ENCODE assay signal across 1 cellular context in the genomic region with DNA sequence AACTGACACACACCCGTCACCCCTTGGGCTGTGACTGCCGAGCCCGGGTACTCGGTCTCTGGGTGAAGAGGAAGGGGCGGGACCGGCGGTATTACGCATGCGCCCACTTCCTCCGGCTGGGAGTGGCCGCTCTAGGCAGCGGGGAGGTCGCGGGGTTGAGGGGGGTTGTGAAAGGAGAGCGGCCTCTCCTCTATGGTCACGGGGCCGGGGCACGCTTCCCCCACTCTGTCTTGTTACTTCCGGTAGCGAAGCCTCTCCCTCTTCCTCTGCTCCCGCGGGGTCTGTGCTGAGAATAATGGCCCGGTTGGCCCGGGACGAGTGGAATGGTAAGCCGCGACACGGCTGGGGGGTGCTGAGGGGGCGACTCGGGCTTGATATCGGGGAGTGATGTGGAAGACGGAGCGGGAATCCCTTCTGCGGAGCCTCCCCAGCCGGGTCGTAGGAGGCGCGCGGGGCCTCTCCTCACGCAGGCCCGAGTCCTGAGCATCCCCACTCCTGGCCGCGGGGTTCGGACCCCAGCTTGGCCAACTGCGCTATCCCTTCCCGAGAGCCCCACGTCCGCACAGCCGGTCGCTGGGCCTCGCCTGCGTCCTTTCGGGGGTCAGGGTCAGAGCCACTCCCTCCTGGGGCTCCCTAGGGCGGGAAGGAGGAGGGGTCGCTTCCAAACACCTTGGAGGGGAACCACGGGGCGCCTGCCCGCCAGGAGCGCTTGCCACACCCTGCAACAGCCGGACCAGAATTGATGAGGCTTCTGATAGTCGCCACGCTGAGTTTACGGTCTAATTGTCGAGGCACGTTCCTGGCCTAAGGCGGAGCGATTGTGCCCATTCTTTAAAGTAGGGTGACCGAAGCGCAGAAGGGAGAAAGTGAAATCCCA.
TF ChIP-seq lines count a peak whose summit lies in the region.

A gene with protein sequence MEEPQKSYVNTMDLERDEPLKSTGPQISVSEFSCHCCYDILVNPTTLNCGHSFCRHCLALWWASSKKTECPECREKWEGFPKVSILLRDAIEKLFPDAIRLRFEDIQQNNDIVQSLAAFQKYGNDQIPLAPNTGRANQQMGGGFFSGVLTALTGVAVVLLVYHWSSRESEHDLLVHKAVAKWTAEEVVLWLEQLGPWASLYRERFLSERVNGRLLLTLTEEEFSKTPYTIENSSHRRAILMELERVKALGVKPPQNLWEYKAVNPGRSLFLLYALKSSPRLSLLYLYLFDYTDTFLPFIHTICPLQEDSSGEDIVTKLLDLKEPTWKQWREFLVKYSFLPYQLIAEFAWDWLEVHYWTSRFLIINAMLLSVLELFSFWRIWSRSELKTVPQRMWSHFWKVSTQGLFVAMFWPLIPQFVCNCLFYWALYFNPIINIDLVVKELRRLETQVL (plus strand): TSS at position 259 of the 877 bp plus-strand sequence. CDS start 11,396 bp downstream, outside the sequence.

TF ChIP-seq in H1, 55 proteins besides CTCF, POLR2A, EP300 and RAD21:
- TF ChIP-seq EGR1 (IDR thresholded peaks at IDR 0.05; ENCODE audit: borderline replicate concordance, low read depth, low read length) = peak; percentile 70
- TF ChIP-seq, protein P1, sequence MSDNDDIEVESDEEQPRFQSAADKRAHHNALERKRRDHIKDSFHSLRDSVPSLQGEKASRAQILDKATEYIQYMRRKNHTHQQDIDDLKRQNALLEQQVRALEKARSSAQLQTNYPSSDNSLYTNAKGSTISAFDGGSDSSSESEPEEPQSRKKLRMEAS (IDR thresholded peaks at IDR 0.05) = peak; percentile 45; the same call in 1 of the 2 replicates
- TF ChIP-seq KDM5A (IDR thresholded peaks at IDR 0.05; ENCODE audit: low read length) = 0 out of 2 replicates have a peak, but pooled peaks have one; percentile 30
- TF ChIP-seq, protein P2, sequence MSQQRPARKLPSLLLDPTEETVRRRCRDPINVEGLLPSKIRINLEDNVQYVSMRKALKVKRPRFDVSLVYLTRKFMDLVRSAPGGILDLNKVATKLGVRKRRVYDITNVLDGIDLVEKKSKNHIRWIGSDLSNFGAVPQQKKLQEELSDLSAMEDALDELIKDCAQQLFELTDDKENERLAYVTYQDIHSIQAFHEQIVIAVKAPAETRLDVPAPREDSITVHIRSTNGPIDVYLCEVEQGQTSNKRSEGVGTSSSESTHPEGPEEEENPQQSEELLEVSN (IDR thresholded peaks at IDR 0.05) = 0 out of 2 replicates have a peak, but pooled peaks have one; percentile 31
- no peak for TF ChIP-seq RFX5 (IDR thresholded peaks at IDR 0.05; ENCODE audit: borderline replicate concordance, low read depth, low read length)
- peak; percentile 68; the same call in 1 of the 2 replicates for TF ChIP-seq SP1 (IDR thresholded peaks at IDR 0.05; ENCODE audit: low read depth, low read length)
- peak; percentile 66 for TF ChIP-seq CREB1 (IDR thresholded peaks at IDR 0.05)
- no peak; the same call in 1 of the 2 replicates for TF ChIP-seq SIX5 (IDR thresholded peaks at IDR 0.05; ENCODE audit: low read depth, low read length)
- peak; percentile 74 for TF ChIP-seq PHF8 (conservative IDR thresholded peaks at IDR 0.05; ENCODE audit: low read depth, low read length)
- TF ChIP-seq SP4 (IDR thresholded peaks at IDR 0.05; ENCODE audit: low read length) = 0 out of 2 replicates have a peak, but pooled peaks have one; percentile 28
- TF ChIP-seq KDM4A (IDR thresholded peaks at IDR 0.05; ENCODE audit: low read depth, low read length, severe bottlenecking) = no peak
- TF ChIP-seq SIN3A (conservative IDR thresholded peaks at IDR 0.05 in 1 of 2, IDR thresholded peaks at IDR 0.05 in 1 of 2; ENCODE audit: low read depth in 1 of 2, low read length in 2 of 2) = peak; percentile 67 to 85; a peak in 2 of 4 replicates
- peak; percentile 100 for TF ChIP-seq TAF1 (IDR thresholded peaks at IDR 0.05; ENCODE audit: low read depth, low read length)
- TF ChIP-seq TAF7 (optimal IDR thresholded peaks at IDR 0.05; ENCODE audit: borderline replicate concordance, low read depth, low read length) = peak; percentile 96
- 0 out of 2 replicates have a peak, but pooled peaks have one; percentile 12 for TF ChIP-seq TCF12 (IDR thresholded peaks at IDR 0.05; ENCODE audit: low read depth, low read length)
- peak; percentile 84 for TF ChIP-seq SP2 (IDR thresholded peaks at IDR 0.05; ENCODE audit: low read length)
- TF ChIP-seq, protein P3, sequence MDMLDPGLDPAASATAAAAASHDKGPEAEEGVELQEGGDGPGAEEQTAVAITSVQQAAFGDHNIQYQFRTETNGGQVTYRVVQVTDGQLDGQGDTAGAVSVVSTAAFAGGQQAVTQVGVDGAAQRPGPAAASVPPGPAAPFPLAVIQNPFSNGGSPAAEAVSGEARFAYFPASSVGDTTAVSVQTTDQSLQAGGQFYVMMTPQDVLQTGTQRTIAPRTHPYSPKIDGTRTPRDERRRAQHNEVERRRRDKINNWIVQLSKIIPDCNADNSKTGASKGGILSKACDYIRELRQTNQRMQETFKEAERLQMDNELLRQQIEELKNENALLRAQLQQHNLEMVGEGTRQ (IDR thresholded peaks at IDR 0.05; ENCODE audit: low read length) = peak; percentile 49; the same call in 1 of the 2 replicates
- TF ChIP-seq CEBPB (IDR thresholded peaks at IDR 0.05; ENCODE audit: low read depth, low read length) = no peak; the same call in 1 of the 2 replicates
- TF ChIP-seq, protein P4, sequence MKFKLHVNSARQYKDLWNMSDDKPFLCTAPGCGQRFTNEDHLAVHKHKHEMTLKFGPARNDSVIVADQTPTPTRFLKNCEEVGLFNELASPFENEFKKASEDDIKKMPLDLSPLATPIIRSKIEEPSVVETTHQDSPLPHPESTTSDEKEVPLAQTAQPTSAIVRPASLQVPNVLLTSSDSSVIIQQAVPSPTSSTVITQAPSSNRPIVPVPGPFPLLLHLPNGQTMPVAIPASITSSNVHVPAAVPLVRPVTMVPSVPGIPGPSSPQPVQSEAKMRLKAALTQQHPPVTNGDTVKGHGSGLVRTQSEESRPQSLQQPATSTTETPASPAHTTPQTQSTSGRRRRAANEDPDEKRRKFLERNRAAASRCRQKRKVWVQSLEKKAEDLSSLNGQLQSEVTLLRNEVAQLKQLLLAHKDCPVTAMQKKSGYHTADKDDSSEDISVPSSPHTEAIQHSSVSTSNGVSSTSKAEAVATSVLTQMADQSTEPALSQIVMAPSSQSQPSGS (IDR thresholded peaks at IDR 0.05; ENCODE audit: low read length) = no peak
- 0 out of 4 replicates have a peak, but pooled peaks of 1 of the 2 experiments have one; percentile 69 for TF ChIP-seq HDAC2 (IDR thresholded peaks at IDR 0.05; ENCODE audit: borderline replicate concordance in 1 of 2, low read depth in 2 of 2, low read length in 2 of 2)
- TF ChIP-seq SRF (IDR thresholded peaks at IDR 0.05; ENCODE audit: low read depth, low read length) = no peak
- TF ChIP-seq NANOG (IDR thresholded peaks at IDR 0.05; ENCODE audit: insufficient read depth, low read depth, low read length, poor library complexity, severe bottlenecking) = no peak
- no peak for TF ChIP-seq CHD2 (IDR thresholded peaks at IDR 0.05; ENCODE audit: low read length)
- peak; percentile 88 for TF ChIP-seq GTF2F1 (IDR thresholded peaks at IDR 0.05; ENCODE audit: borderline replicate concordance, low read depth, low read length)
- no peak for TF ChIP-seq JUN (IDR thresholded peaks at IDR 0.05; ENCODE audit: low read depth, low read length)
- 0 out of 2 replicates have a peak, but pooled peaks have one; percentile 32 for TF ChIP-seq RBBP5 (IDR thresholded peaks at IDR 0.05; ENCODE audit: borderline replicate concordance, low read depth, low read length)
- peak; percentile 98 for TF ChIP-seq TBP (IDR thresholded peaks at IDR 0.05; ENCODE audit: low read depth, low read length)
- no peak for TF ChIP-seq ZNF274 (IDR thresholded peaks at IDR 0.05; ENCODE audit: borderline replicate concordance, extremely low read depth, low read length)
- TF ChIP-seq POLR2AphosphoS5 (IDR thresholded peaks at IDR 0.05; ENCODE audit: low read depth, low read length) = peak; percentile 97
